In genomic region chr17:2932946-2933345, GRCh38 we compare ENCODE assay signal across 2 cellular contexts.
TF ChIP-seq lines count a peak whose summit lies in the region.

No MANE protein-coding gene starts in this region.

TF ChIP-seq in IMR-90, 13 proteins besides CTCF, POLR2A, EP300 and RAD21:
- TF ChIP-seq FOS (IDR thresholded peaks at IDR 0.05; ENCODE audit: low read depth, low read length) (no peak), MXI1 (IDR thresholded peaks at IDR 0.05; ENCODE audit: borderline replicate concordance, low read depth, low read length) (no peak), CHD1 (IDR thresholded peaks at IDR 0.05; ENCODE audit: low read depth, low read length) (no peak)

TF ChIP-seq in H1, 55 proteins besides CTCF, POLR2A, EP300 and RAD21:
- no peak for TF ChIP-seq JUN (IDR thresholded peaks at IDR 0.05; ENCODE audit: low read depth, low read length)
- TF ChIP-seq TAF7 (optimal IDR thresholded peaks at IDR 0.05; ENCODE audit: borderline replicate concordance, low read depth, low read length), result no peak
- TF ChIP-seq EGR1 (IDR thresholded peaks at IDR 0.05; ENCODE audit: borderline replicate concordance, low read depth, low read length), result no peak
- TF ChIP-seq SP1 (IDR thresholded peaks at IDR 0.05; ENCODE audit: low read depth, low read length), result no peak
- TF ChIP-seq USF2 (IDR thresholded peaks at IDR 0.05; ENCODE audit: low read length), result no peak
- TF ChIP-seq KDM5A (IDR thresholded peaks at IDR 0.05; ENCODE audit: low read length), result no peak
- TF ChIP-seq CTBP2 (IDR thresholded peaks at IDR 0.05; ENCODE audit: borderline replicate concordance, insufficient read depth, insufficient read length, low read length), result no peak
- no peak for TF ChIP-seq GTF2F1 (IDR thresholded peaks at IDR 0.05; ENCODE audit: borderline replicate concordance, low read depth, low read length)
- TF ChIP-seq KDM1A (IDR thresholded peaks at IDR 0.05; ENCODE audit: borderline replicate concordance, low read length), result no peak
- no peak for TF ChIP-seq PHF8 (conservative IDR thresholded peaks at IDR 0.05; ENCODE audit: low read depth, low read length)
- TF ChIP-seq, protein P1, sequence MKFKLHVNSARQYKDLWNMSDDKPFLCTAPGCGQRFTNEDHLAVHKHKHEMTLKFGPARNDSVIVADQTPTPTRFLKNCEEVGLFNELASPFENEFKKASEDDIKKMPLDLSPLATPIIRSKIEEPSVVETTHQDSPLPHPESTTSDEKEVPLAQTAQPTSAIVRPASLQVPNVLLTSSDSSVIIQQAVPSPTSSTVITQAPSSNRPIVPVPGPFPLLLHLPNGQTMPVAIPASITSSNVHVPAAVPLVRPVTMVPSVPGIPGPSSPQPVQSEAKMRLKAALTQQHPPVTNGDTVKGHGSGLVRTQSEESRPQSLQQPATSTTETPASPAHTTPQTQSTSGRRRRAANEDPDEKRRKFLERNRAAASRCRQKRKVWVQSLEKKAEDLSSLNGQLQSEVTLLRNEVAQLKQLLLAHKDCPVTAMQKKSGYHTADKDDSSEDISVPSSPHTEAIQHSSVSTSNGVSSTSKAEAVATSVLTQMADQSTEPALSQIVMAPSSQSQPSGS (IDR thresholded peaks at IDR 0.05; ENCODE audit: low read length), result no peak
- no peak for TF ChIP-seq RFX5 (IDR thresholded peaks at IDR 0.05; ENCODE audit: borderline replicate concordance, low read depth, low read length)
- no peak for TF ChIP-seq SIRT6 (IDR thresholded peaks at IDR 0.05; ENCODE audit: low read length)
- TF ChIP-seq CHD7 (IDR thresholded peaks at IDR 0.05; ENCODE audit: insufficient replicate concordance, low read length), result no peak
- TF ChIP-seq CEBPB (IDR thresholded peaks at IDR 0.05; ENCODE audit: low read depth, low read length), result no peak
- no peak for TF ChIP-seq FOSL1 (IDR thresholded peaks at IDR 0.05; ENCODE audit: insufficient read depth, low read depth, low read length)
- TF ChIP-seq SRF (IDR thresholded peaks at IDR 0.05; ENCODE audit: low read depth, low read length), result no peak
- no peak for TF ChIP-seq CREB1 (IDR thresholded peaks at IDR 0.05)
